Comparison of ENCODE assay signal across 8 cellular contexts in the genomic region with DNA sequence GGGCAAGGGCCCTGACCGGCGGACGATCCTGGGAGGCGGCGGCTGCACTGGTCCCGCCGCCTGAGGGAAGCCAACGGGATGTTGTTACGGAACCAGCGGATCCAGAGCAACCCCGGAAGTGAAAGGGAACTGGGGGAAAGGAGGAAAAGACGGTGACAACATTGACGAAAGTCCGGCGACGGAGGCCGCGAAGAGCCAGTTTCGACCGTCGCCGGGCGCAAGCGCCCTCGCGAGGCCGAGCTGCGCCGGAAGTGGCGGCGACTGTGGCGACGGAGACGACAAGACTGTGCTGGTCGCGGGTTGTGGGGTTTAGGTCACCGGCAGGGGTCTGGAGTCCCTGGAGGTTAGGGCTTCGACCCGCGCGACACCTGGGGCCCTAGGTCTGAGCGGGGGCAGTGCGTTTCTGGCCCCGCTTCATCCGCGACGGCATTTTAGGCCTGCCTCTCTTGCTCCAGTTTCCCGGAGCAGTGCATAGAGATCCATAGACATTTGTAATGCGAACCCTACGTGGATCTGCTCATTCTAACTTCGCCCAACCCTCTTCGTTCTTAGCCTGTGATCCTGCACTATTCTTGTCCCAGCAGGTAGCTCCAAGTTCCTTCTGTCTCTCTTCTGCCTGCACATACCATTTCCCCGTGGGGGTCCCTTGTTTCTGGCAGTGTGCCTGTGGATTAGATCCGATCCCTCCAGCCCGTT. TPM values are rescaled to one million over a fixed set of nuclear protein-coding genes. Genes with fewer than 3 reads are reported as not detected.
DNase-seq lines count a peak whose midpoint lies in the region; ATAC-seq and TF ChIP-seq lines count a peak whose summit lies in the region.

A gene (minus strand): TSS at position 120 of the 696 bp plus-strand sequence. CDS start 138 bp downstream, outside the sequence.

- H3K27ac ChIP-seq in SU-DHL-6 (ENCODE audit: low read depth, low read length), result peak within 1 kb of the TSS; percentile 55
- H3K27ac ChIP-seq in heart left ventricle, result peak within 1 kb of the TSS; percentile 84 to 99 (median 91)

- H3K9me3 Mint-ChIP-seq in type B pancreatic cell, result no peaks in the 10 kb centered on the region

- 0 out of 2 replicates have a peak, but pooled peaks cover 6% of the 10 kb centered on the region for H3F3A ChIP-seq in SU-DHL-6 (ENCODE audit: insufficient read depth)

- peaks cover 45% of the 10 kb centered on the region for H3K79me2 ChIP-seq in SU-DHL-6 (ENCODE audit: insufficient read depth, low read length)

- TF ChIP-seq POLR2A in heart left ventricle (IDR thresholded peaks at IDR 0.05), result peak in 1 of 2 donors; percentile 71

- ATAC-seq in HG02623 (IDR thresholded peaks at IDR 0.05; ENCODE audit: unreplicated experiment), result peak; percentile 92
- peak; percentile 86 to 98 (median 97) for ATAC-seq in heart left ventricle

- H3K27ac Mint-ChIP-seq in type B pancreatic cell, result peak within 1 kb of the TSS; percentile 97

- H3K27me3 Mint-ChIP-seq in type B pancreatic cell, result no peaks in the 10 kb centered on the region

- H2AFZ ChIP-seq in SU-DHL-6 (ENCODE audit: low read depth, low read length, severe bottlenecking), result peak within 1 kb of the TSS; percentile 86

- DNase-seq in GM12865 (ENCODE audit: low read depth) (peak; percentile 93), NCI-H1092 treated with DMSO at 0.1 percent for 48 hours (lab: John Stamatoyannopoulos, UW) (peak; percentile 94), heart left ventricle (peak; percentile 90 to 94 (median 92)), pons (ENCODE audit: low spot score) (peak; percentile 95), type B pancreatic cell (ENCODE audit: extremely low spot score, unreplicated experiment) (peak; percentile 84)
- DNase-seq in activated naive CD8-positive, alpha-beta T cell treated with anti-CD3 and anti-CD28 coated beads, Interleukin-2, amount 50 U/mL, for 16 hours (ENCODE audit: low read depth, low spot score), result peak; percentile 34

- H3K9me3 ChIP-seq in SU-DHL-6 (ENCODE audit: insufficient read depth, low read length), result no peaks in the 10 kb centered on the region
- H3K9me3 ChIP-seq in heart left ventricle, result no peaks in the 10 kb centered on the region

- TF ChIP-seq CTCF in GM12865 (IDR thresholded peaks at IDR 0.05; ENCODE audit: insufficient read depth, low read depth, low read length, missing control alignments) (peak; percentile 44), SU-DHL-6 (IDR thresholded peaks at IDR 0.05; ENCODE audit: insufficient read depth, low read length, poor library complexity, severe bottlenecking) (no peak), heart left ventricle (IDR thresholded peaks at IDR 0.05) (peak in 10 of 12 donors; percentile 27 to 67 (median 47)), type B pancreatic cell (conservative IDR thresholded peaks at IDR 0.05) (peak; percentile 67)

- peak within 1 kb of the TSS; percentile 95 for H3K4me3 Mint-ChIP-seq in type B pancreatic cell

- H3K9ac ChIP-seq in SU-DHL-6 (ENCODE audit: low read length), result peak within 1 kb of the TSS; percentile 85

- peak within 1 kb of the TSS; percentile 88 for H3K4me3 ChIP-seq in GM12865 (ENCODE audit: low read depth, low read length)
- H3K4me3 ChIP-seq in SU-DHL-6 (ENCODE audit: insufficient read depth, low read length, poor library complexity, severe bottlenecking), result peak within 1 kb of the TSS; percentile 95
- peak within 1 kb of the TSS; percentile 45 to 99 (median 85) for H3K4me3 ChIP-seq in heart left ventricle

- H3K9me2 ChIP-seq in SU-DHL-6 (replicated peaks; ENCODE audit: insufficient read depth, low read length), result no peaks in the 10 kb centered on the region

- no peaks in the 10 kb centered on the region for H3K36me3 ChIP-seq in SU-DHL-6 (ENCODE audit: low read length)
- H3K36me3 ChIP-seq in heart left ventricle, result no peaks in the 10 kb centered on the region

- peaks cover 4 to 32% (median 27%) of the 10 kb centered on the region in 12 donors for H3K4me1 ChIP-seq in heart left ventricle

- 0 to 1% (median 0%) methylated on average over 43 to 55 of the region's 55 CpGs for WGBS in heart left ventricle, 4 donors

- H3K4me1 Mint-ChIP-seq in type B pancreatic cell (ENCODE audit: unreplicated experiment), result peaks cover 11% of the 10 kb centered on the region

- peaks cover 5% of the 10 kb centered on the region; the same call in 1 of the 2 replicates for H4K20me1 ChIP-seq in SU-DHL-6 (ENCODE audit: low read depth, low read length)

- H3K27me3 ChIP-seq in SU-DHL-6 (ENCODE audit: low read length) (no peaks in the 10 kb centered on the region), heart left ventricle (no peaks in the 10 kb centered on the region)

- H3K4me2 ChIP-seq in SU-DHL-6 (ENCODE audit: low read depth, low read length, poor library complexity, severe bottlenecking), result peak within 1 kb of the TSS; percentile 97

- intact Hi-C loops in heart left ventricle (cut with DNase I), result loop anchor here in 4 of 10 donors (10.0 kb wide), 1 partner anchor 143 kb away; a partner anchor contains a TSS

- H3K36me3 Mint-ChIP-seq in type B pancreatic cell, result peaks cover 5% of the 10 kb centered on the region

RNA-seq across cellular contexts. Expression of the gene that starts here (rescaled TPM):
- total RNA-seq in heart left ventricle (10 to 100 TPM; 13.9 to 29.2 (median 22.9) TPM), type B pancreatic cell (ENCODE audit: low replicate concordance) (36.3 and 37.0 TPM in 2 replicates)
- 10 to 100 TPM; 10.9 to 11.8 TPM for polyA plus RNA-seq in heart left ventricle

Comparison
In these comparisons a context has a peak if more than half of its experiments do, and no peak if none do; other contexts are left out.
1. Peak in every context shown above with its lines: DNase-seq, ATAC-seq, H3K4me3 ChIP-seq and H3K27ac ChIP-seq.
2. DNase-seq: peak in every context shown above with its lines; median percentile 95 in pons; 94 in NCI-H1092 treated with DMSO at 0.1 percent for 48 hours; 93 in GM12865; 92 in heart left ventricle; 84 in type B pancreatic cell; 34 in activated naive CD8-positive, alpha-beta T cell treated with anti-CD3 and anti-CD28 coated beads, Interleukin-2, amount 50 U/mL, for 16 hours.